21 cellular contexts compared by ENCODE assay signal in genomic region chr4:16067515-16067914, GRCh38. TPM values are rescaled to one million over a fixed set of nuclear protein-coding genes. Genes with fewer than 3 reads are reported as not detected.
A peak's percentile ranks its signal among the peaks of the same experiment; 100 is the strongest.
DNase-seq lines count a peak whose midpoint lies in the region; ATAC-seq and TF ChIP-seq lines count a peak whose summit lies in the region.
"Had no signal": no experiment of that assay in that cellular context is flagged by ENCODE, and none has a peak within 500 bp of the region (broad histone marks: within the 10 kb centered on the region; RNA-seq: fewer than 3 reads in every experiment).

No MANE protein-coding gene starts in this region.

- H3K4me3 Mint-ChIP-seq in activated naive CD8-positive, alpha-beta T cell treated with anti-CD3 and anti-CD28 coated beads, Interleukin-2, amount 50 U/mL, for 24 hours: no peak overlapping the region
- H3K4me3 Mint-ChIP-seq in activated naive CD8-positive, alpha-beta T cell treated with anti-CD3 and anti-CD28 coated beads for 36 hours: no peak overlapping the region
- H3K4me3 Mint-ChIP-seq in endothelial cell (ENCODE audit: unreplicated experiment): no peak overlapping the region
- H3K4me3 Mint-ChIP-seq: activated T-helper 17 cell treated with anti-CD3 and anti-CD28 coated beads, Interleukin-2, amount 50 U/mL, for 72 hours; memory B cell had no signal

- peak; percentile 36 for ATAC-seq in activated naive CD8-positive, alpha-beta T cell treated with anti-CD3 and anti-CD28 coated beads, Interleukin-2, amount 50 U/mL, for 24 hours
- peak; percentile 66 for ATAC-seq in left colon
- no peak for ATAC-seq in HG03442 (IDR thresholded peaks at IDR 0.05; ENCODE audit: unreplicated experiment)
- ATAC-seq: activated T-helper 17 cell treated with anti-CD3 and anti-CD28 coated beads, Interleukin-2, amount 50 U/mL, for 72 hours had no signal

- H3K27ac ChIP-seq in WERI-Rb-1: peak overlapping the region; percentile 65
- H3K27ac ChIP-seq in testis: no peak overlapping the region
- H3K27ac ChIP-seq: brain microvascular endothelial cell, GM23248, heart right ventricle, HL-60, parathyroid adenoma had no signal

- H3K9me3 ChIP-seq in WERI-Rb-1 (ENCODE audit: severe bottlenecking) (no peaks in the 10 kb centered on the region), testis (no peaks in the 10 kb centered on the region)
- H3K9me3 ChIP-seq: heart right ventricle had no signal

- TF ChIP-seq CTCF in WERI-Rb-1 (IDR thresholded peaks at IDR 0.05; ENCODE audit: low read depth, low read length): no peak
- TF ChIP-seq CTCF in testis (IDR thresholded peaks at IDR 0.05): no peak
- TF ChIP-seq CTCF in endothelial cell (IDR thresholded peaks at IDR 0.05; ENCODE audit: unreplicated experiment): no peak

- no peak for DNase-seq in activated naive CD8-positive, alpha-beta T cell treated with anti-CD3 and anti-CD28 coated beads, Interleukin-2, amount 50 U/mL, for 24 hours
- no peak for DNase-seq in activated naive CD8-positive, alpha-beta T cell treated with anti-CD3 and anti-CD28 coated beads for 36 hours
- no peak for DNase-seq in WERI-Rb-1
- peak; percentile 31 to 43 for DNase-seq in left colon
- DNase-seq in testis: peak; percentile 55
- DNase-seq in endothelial cell (ENCODE audit: low spot score): no peak
- DNase-seq in stimulated activated CD4-positive, alpha-beta T cell treated with anti-CD3 and anti-CD28 coated beads, Interleukin-1b, Interleukin-23, amount 100 ng/mL, for 48 hours: no peak
- DNase-seq: activated CD4-positive, alpha-beta T cell treated with anti-CD3 and anti-CD28 coated beads, Interleukin-2, amount 50 U/mL, for 1 hour; brain microvascular endothelial cell; DMS79 treated with DMSO at 0.1 percent for 48 hours; GM23248; heart right ventricle; MM.1S; NCI-H446 had no signal

- H3K4me1 Mint-ChIP-seq in activated naive CD8-positive, alpha-beta T cell treated with anti-CD3 and anti-CD28 coated beads, Interleukin-2, amount 50 U/mL, for 24 hours: peaks cover 3% of the 10 kb centered on the region
- peaks cover 3% of the 10 kb centered on the region for H3K4me1 Mint-ChIP-seq in activated naive CD8-positive, alpha-beta T cell treated with anti-CD3 and anti-CD28 coated beads for 36 hours
- H3K4me1 Mint-ChIP-seq in endothelial cell (ENCODE audit: unreplicated experiment): peaks cover 20% of the 10 kb centered on the region
- H3K4me1 Mint-ChIP-seq: activated T-helper 17 cell treated with anti-CD3 and anti-CD28 coated beads, Interleukin-2, amount 50 U/mL, for 72 hours; memory B cell had no signal

- peaks cover 3% of the 10 kb centered on the region for H3K36me3 Mint-ChIP-seq in activated naive CD8-positive, alpha-beta T cell treated with anti-CD3 and anti-CD28 coated beads, Interleukin-2, amount 50 U/mL, for 24 hours (ENCODE audit: low read depth)
- peaks cover 2% of the 10 kb centered on the region for H3K36me3 Mint-ChIP-seq in activated naive CD8-positive, alpha-beta T cell treated with anti-CD3 and anti-CD28 coated beads for 36 hours
- H3K36me3 Mint-ChIP-seq in endothelial cell (ENCODE audit: low read depth, unreplicated experiment): no peaks in the 10 kb centered on the region
- H3K36me3 Mint-ChIP-seq: memory B cell had no signal

- H3K4me3 ChIP-seq in WERI-Rb-1 (ENCODE audit: low read depth, low read length) (no peak overlapping the region), testis (no peak overlapping the region)
- H3K4me3 ChIP-seq: GM23248, heart right ventricle had no signal

- H3K27ac Mint-ChIP-seq in activated naive CD8-positive, alpha-beta T cell treated with anti-CD3 and anti-CD28 coated beads, Interleukin-2, amount 50 U/mL, for 24 hours: no peak overlapping the region
- no peak overlapping the region for H3K27ac Mint-ChIP-seq in activated naive CD8-positive, alpha-beta T cell treated with anti-CD3 and anti-CD28 coated beads for 36 hours
- no peak overlapping the region for H3K27ac Mint-ChIP-seq in endothelial cell (ENCODE audit: unreplicated experiment)
- H3K27ac Mint-ChIP-seq: activated T-helper 17 cell treated with anti-CD3 and anti-CD28 coated beads, Interleukin-2, amount 50 U/mL, for 72 hours; memory B cell had no signal

- peaks cover 6% of the 10 kb centered on the region for H3K9me3 Mint-ChIP-seq in activated naive CD8-positive, alpha-beta T cell treated with anti-CD3 and anti-CD28 coated beads, Interleukin-2, amount 50 U/mL, for 24 hours
- H3K9me3 Mint-ChIP-seq in activated naive CD8-positive, alpha-beta T cell treated with anti-CD3 and anti-CD28 coated beads for 36 hours: peaks cover 5% of the 10 kb centered on the region
- no peaks in the 10 kb centered on the region for H3K9me3 Mint-ChIP-seq in endothelial cell (ENCODE audit: unreplicated experiment)

- no peaks in the 10 kb centered on the region for H3K4me1 ChIP-seq in testis
- H3K4me1 ChIP-seq: heart right ventricle, parathyroid adenoma had no signal

- no peaks in the 10 kb centered on the region for H3K27me3 ChIP-seq in WERI-Rb-1 (ENCODE audit: insufficient read depth, low read depth, severe bottlenecking)
- H3K27me3 ChIP-seq in testis: no peaks in the 10 kb centered on the region
- H3K27me3 ChIP-seq: brain microvascular endothelial cell, heart right ventricle had no signal

- intact Hi-C loops in left colon (cut with DNase I, micrococcal nuclease) (no loop called here), testis (cut with DNase I; ENCODE audit: low total_unique reads) (no loop called here)

- TF ChIP-seq POLR2A in testis (IDR thresholded peaks at IDR 0.05): no peak

- peaks cover 90% of the 10 kb centered on the region for H3K36me3 ChIP-seq in WERI-Rb-1
- H3K36me3 ChIP-seq in testis (ENCODE audit: low read depth, missing control alignments): no peaks in the 10 kb centered on the region
- H3K36me3 ChIP-seq: brain microvascular endothelial cell, heart right ventricle had no signal

- 80 to 89% methylated on average over 7 to 12 of the region's 12 CpGs for WGBS in testis, 2 donors

- H3K27me3 Mint-ChIP-seq in activated naive CD8-positive, alpha-beta T cell treated with anti-CD3 and anti-CD28 coated beads, Interleukin-2, amount 50 U/mL, for 24 hours: peaks cover 23% of the 10 kb centered on the region
- H3K27me3 Mint-ChIP-seq in activated naive CD8-positive, alpha-beta T cell treated with anti-CD3 and anti-CD28 coated beads for 36 hours: peaks cover 13% of the 10 kb centered on the region
- peaks cover 5% of the 10 kb centered on the region for H3K27me3 Mint-ChIP-seq in endothelial cell (ENCODE audit: unreplicated experiment)

RNA-seq across cellular contexts. Expression of gene PROM1, which starts 16.3 kb away (rescaled TPM):
- under 1 TPM; 0.34 to 0.56 TPM for total RNA-seq in activated naive CD8-positive, alpha-beta T cell treated with anti-CD3 and anti-CD28 coated beads for 36 hours
- total RNA-seq in left colon: 100 to 1,000 TPM in 1 of 2 donors, 10 to 100 TPM in 1; 84.1 to 121 TPM
- total RNA-seq in testis: 10 to 100 TPM; 24.5 to 25.4 TPM
- polyA plus RNA-seq in testis (ENCODE audit: insufficient read depth, low read depth, low replicate concordance): 32.9 TPM
- total RNA-seq in endothelial cell (ENCODE audit: unreplicated experiment): 12.2 TPM
- total RNA-seq: GM23248; T-helper 1 cell treated with Interleukin-12 subunit alpha and Interleukin-12 subunit beta and Interleukin-4 antibody, amounts not matched to agents 30 ng/mL and 1 ng/mL, for 36 hours had no signal
- polyA plus RNA-seq: AG04450, GM23248 had no signal

Comparison
In these comparisons a context has a peak if more than half of its experiments do, and no peak if none do; other contexts are left out.
1. DNase-seq: peak in left colon (2 of 2) and testis (single experiment); none in activated naive CD8-positive, alpha-beta T cell treated with anti-CD3 and anti-CD28 coated beads, Interleukin-2, amount 50 U/mL, for 24 hours (single experiment), activated naive CD8-positive, alpha-beta T cell treated with anti-CD3 and anti-CD28 coated beads for 36 hours (single experiment), WERI-Rb-1 (single experiment), endothelial cell (single experiment) and stimulated activated CD4-positive, alpha-beta T cell treated with anti-CD3 and anti-CD28 coated beads, Interleukin-1b, Interleukin-23, amount 100 ng/mL, for 48 hours (single experiment).